In the genomic region with DNA sequence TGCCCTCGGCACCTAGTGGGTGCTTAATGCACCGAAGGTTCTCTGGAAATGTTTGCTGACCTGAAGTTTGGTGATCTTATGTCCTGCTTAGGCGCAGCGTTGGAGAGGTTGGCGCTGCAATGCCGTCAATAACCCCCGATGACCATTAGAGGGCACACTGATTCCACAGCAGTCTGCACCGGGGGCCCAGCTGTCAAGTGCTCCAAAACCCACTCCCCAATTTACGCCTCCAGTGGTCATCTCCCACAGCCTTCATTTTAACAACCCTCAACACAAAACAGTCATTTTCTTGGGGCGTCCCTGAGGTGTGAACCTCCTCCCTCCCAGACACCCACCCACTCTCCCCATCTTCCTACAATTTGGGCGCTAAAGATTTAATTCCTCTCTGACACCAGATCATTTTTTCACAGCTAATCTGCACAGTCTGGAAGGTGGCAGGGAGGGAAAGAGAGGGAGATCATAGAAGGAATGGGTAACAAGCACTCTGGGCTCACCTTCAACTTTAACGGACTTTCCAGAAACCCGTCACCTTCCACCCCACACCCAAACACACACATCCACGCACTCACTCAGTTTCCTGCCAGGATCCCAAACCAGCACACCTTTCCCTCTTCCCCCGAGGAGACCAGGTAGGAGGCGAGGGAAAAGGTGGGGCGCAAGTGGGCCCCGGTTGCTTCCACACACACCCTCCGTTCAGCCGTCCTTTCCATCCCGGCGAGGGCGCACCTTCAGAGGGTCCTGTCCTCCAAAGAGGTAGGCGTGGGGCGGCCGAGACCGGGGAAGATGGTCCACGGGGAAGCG, we compare ENCODE assay signal across 8 cellular contexts. TPM values are rescaled to one million over a fixed set of nuclear protein-coding genes. Genes with fewer than 3 reads are reported as not detected.
DNase-seq lines count a peak whose midpoint lies in the region; ATAC-seq and TF ChIP-seq lines count a peak whose summit lies in the region.

No MANE protein-coding gene starts in this region.

- H3K27me3 ChIP-seq in adrenal gland (no peaks in the 10 kb centered on the region), right atrium auricular region (no peaks in the 10 kb centered on the region), prostate gland (replicated peaks; ENCODE audit: insufficient read depth) (no peaks in the 10 kb centered on the region)

- no peak for ATAC-seq in GM19395 (IDR thresholded peaks at IDR 0.05; ENCODE audit: unreplicated experiment)

- H3K4me1 ChIP-seq in adrenal gland (replicated peaks in 1 of 2): peaks cover 20% of the 10 kb centered on the region in 2 donors
- H3K4me1 ChIP-seq in right atrium auricular region: peaks cover 0 to 31% of the 10 kb centered on the region in 2 donors
- no peaks in the 10 kb centered on the region for H3K4me1 ChIP-seq in prostate gland (replicated peaks)

- TF ChIP-seq POLR2A in adrenal gland (IDR thresholded peaks at IDR 0.05) (no peak), prostate gland (IDR thresholded peaks at IDR 0.05) (no peak)

- peak; percentile 96 for TF ChIP-seq CTCF in RWPE1 (conservative IDR thresholded peaks at IDR 0.05; ENCODE audit: low read depth)
- TF ChIP-seq CTCF in adrenal gland (IDR thresholded peaks at IDR 0.05): peak; percentile 78 to 91 (median 88)
- TF ChIP-seq CTCF in right atrium auricular region (IDR thresholded peaks at IDR 0.05): peak; percentile 93 to 97
- TF ChIP-seq CTCF in prostate gland (IDR thresholded peaks at IDR 0.05): peak; percentile 48 to 75 (median 65)

- WGBS in adrenal gland, 4 donors: 1 to 3% (median 2%) methylated on average over 26 to 29 of the region's 29 CpGs
- 2% methylated on average over 29 of the region's 29 CpGs for WGBS in prostate gland

- H3K9me3 ChIP-seq in adrenal gland (replicated peaks in 1 of 3): no peaks in the 10 kb centered on the region
- H3K9me3 ChIP-seq in right atrium auricular region: no peaks in the 10 kb centered on the region
- H3K9me3 ChIP-seq in prostate gland: no peaks in the 10 kb centered on the region

- CTCF ChIA-PET in RWPE1 (lab: Yijun Ruan, JAX): interaction anchor here (0.5 to 1.9 kb wide), 15 partner anchors 9 to 99 kb away, joined by 3 to 11 read pairs (median 4); no protein-coding TSS in a partner anchor

- POLR2A ChIA-PET in RWPE1 (lab: Yijun Ruan, JAX; ENCODE audit: low non-redundant PET): no interaction called here

- H3K36me3 ChIP-seq in adrenal gland (replicated peaks in 1 of 2) (no peaks in the 10 kb centered on the region), right atrium auricular region (no peaks in the 10 kb centered on the region), prostate gland (no peaks in the 10 kb centered on the region)

- H3K27ac ChIP-seq in RWPE1 (peak overlapping the region; percentile 16; the same call in 1 of the 2 replicates), adrenal gland (peak overlapping the region in 2 of 5 donors; percentile 38 to 51), right atrium auricular region (peak overlapping the region; percentile 64 to 65), prostate gland (no peak overlapping the region)

- H3K4me3 ChIP-seq in adrenal gland (peak overlapping the region in 2 of 4 donors; percentile 49 to 78), right atrium auricular region (peak overlapping the region; percentile 45 to 68), prostate gland (peak overlapping the region; percentile 24 to 33)

- intact Hi-C loops in adrenal gland (cut with DNase I) (loop anchor here (2.0 to 10.0 kb wide), 2 partner anchors 71 to 97 kb away; a partner anchor contains a TSS), prostate gland (cut with DNase I) (loop anchor here (2.0 to 5.0 kb wide), 3 partner anchors 71 to 309 kb away; a partner anchor contains a TSS)

- peak; percentile 49 for DNase-seq in COLO668 (lab: John Stamatoyannopoulos, UW; ENCODE audit: unreplicated experiment)
- DNase-seq in HPDE6-E6E7 (ENCODE audit: extremely low spot score): peak; percentile 55
- peak; percentile 60 for DNase-seq in RWPE1 (ENCODE audit: low spot score)
- peak; percentile 37 to 78 (median 59) for DNase-seq in adrenal gland
- DNase-seq in right atrium auricular region (ENCODE audit: low spot score): no peak
- peak; percentile 38 for DNase-seq in prostate gland (ENCODE audit: low spot score)
- no peak for DNase-seq in NCI-H226

RNA-seq across cellular contexts. Expression of a gene that starts 0.6 kb away (rescaled TPM):
- total RNA-seq in adrenal gland (10 to 100 TPM; 15.9 to 29.3 (median 19.6) TPM), right atrium auricular region (10 to 100 TPM; 19.3 to 42.9 TPM), prostate gland (1 to 10 TPM; 2.9 to 6.0 TPM)
- polyA plus RNA-seq in adrenal gland: 10 to 100 TPM; 10.4 to 47.9 (median 39.4) TPM

RNA-seq across cellular contexts. Expression of a gene that starts 7.1 kb away (rescaled TPM):
- total RNA-seq in adrenal gland: 100 to 1,000 TPM in 5 of 8 donors, 10 to 100 TPM in 3; 77.7 to 192 (median 105) TPM
- 100 to 1,000 TPM in 1 of 3 donors, 10 to 100 TPM in 2; 42.2 to 397 (median 45.6) TPM for polyA plus RNA-seq in adrenal gland
- 10 to 100 TPM; 69.2 to 80.9 TPM for total RNA-seq in right atrium auricular region
- total RNA-seq in prostate gland: 100 to 1,000 TPM; 116 to 122 TPM

RNA-seq across cellular contexts. Expression of a gene that starts 19.4 kb away (rescaled TPM):
- 100 to 1,000 TPM in 3 of 8 donors, 10 to 100 TPM in 5; 48.3 to 176 (median 85.3) TPM for total RNA-seq in adrenal gland
- 10 to 100 TPM; 37.7 to 50.8 (median 40.6) TPM for polyA plus RNA-seq in adrenal gland
- total RNA-seq in right atrium auricular region: 10 to 100 TPM; 60.8 to 84.0 TPM
- total RNA-seq in prostate gland: 10 to 100 TPM; 64.9 to 73.0 TPM

RNA-seq across cellular contexts. Expression of a gene that starts 44.1 kb away (rescaled TPM):
- total RNA-seq in adrenal gland (10 to 100 TPM; 35.5 to 74.9 (median 55.8) TPM), right atrium auricular region (10 to 100 TPM; 38.2 to 50.1 TPM), prostate gland (10 to 100 TPM; 60.6 to 74.4 TPM)
- 10 to 100 TPM; 59.1 to 83.3 (median 71.2) TPM for polyA plus RNA-seq in adrenal gland

RNA-seq across cellular contexts. Expression of a gene that starts 49.7 kb away (rescaled TPM):
- total RNA-seq in adrenal gland: 1 to 10 TPM in 3 of 8 donors, under 1 TPM in 2, not detected in 3; 0.55 to 3.8 (median 1.8) TPM
- 10 to 100 TPM in 2 of 3 donors, 1 to 10 TPM in 1; 1.1 to 12.3 (median 10.9) TPM for polyA plus RNA-seq in adrenal gland
- total RNA-seq in right atrium auricular region: 1,000 to 10,000 TPM in 1 of 2 donors, 100 to 1,000 TPM in 1; 965 to 2,413 TPM
- 10 to 100 TPM in 1 of 2 donors, 1 to 10 TPM in 1; 9.1 to 10.7 TPM for total RNA-seq in prostate gland

Comparison
In these comparisons a context has a peak if more than half of its experiments do, and no peak if none do; other contexts are left out.
1. DNase-seq: peak in COLO668 (single experiment), HPDE6-E6E7 (single experiment), RWPE1 (single experiment), adrenal gland (7 of 7) and prostate gland (single experiment); none in right atrium auricular region (single experiment) and NCI-H226 (single experiment).
2. H3K27ac ChIP-seq: peak in RWPE1 (single experiment) and right atrium auricular region (2 of 2); none in prostate gland (0 of 2).
3. Peak in every context shown above with its lines, with median percentiles within 50 percentile points of each other: CTCF ChIP-seq.